ENCODE assay signal across 21 cellular contexts in the genomic region with DNA sequence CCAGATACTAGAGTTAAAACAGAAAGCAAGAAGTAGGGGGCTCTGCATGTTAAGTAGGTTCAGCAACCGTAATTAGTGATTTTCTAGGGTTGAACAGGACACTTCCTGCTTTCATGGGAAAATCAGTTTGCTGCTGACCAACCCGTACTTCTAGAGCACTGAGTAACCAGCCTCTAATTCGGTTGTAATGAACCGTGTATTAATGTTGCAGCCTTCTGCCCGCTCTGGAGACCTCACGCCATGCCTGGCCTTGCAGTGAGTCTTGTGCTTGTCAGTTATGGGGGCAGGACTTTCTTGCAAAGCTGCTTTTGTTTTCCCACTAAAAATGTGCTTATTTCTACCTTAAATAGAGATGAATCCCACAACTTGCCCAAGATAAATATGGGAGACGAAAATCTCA.
"Had no signal": no experiment of that assay in that cellular context is flagged by ENCODE, and none has a peak within 500 bp of the region (broad histone marks: within the 10 kb centered on the region; RNA-seq: fewer than 3 reads in every experiment).

No MANE protein-coding gene starts in this region.

- H3K9ac ChIP-seq: SK-N-SH had no signal

- H3K27ac ChIP-seq: HL-60, RWPE1 had no signal

- H3K9me3 ChIP-seq: SK-N-SH had no signal

- DNase-seq: KBM-7; MV-4-11; NCI-H1048; NCI-H1105; NCI-H1417; NCI-H1436 treated with DMSO at 0.1 percent for 48 hours; NCI-H1694; NCI-H187 treated with DMSO at 0.1 percent for 48 hours; NCI-H2029 treated with DMSO at 0.1 percent for 48 hours; NCI-H2171 treated with DMSO at 0.1 percent for 48 hours; NCI-H345; NCI-H446 treated with DMSO at 0.1 percent for 48 hours; NCI-H510A treated with DMSO at 0.1 percent for 48 hours; NCI-H748 treated with DMSO at 0.1 percent for 48 hours; NK-92 treated with Interleukin-12 subunit alpha and Interleukin-12 subunit beta, amount 100 ng/mL, for 24 hours; PC-3; SHP77; SK-N-SH had no signal

- ATAC-seq: Panc1, PC-3 had no signal
